Comparison of ENCODE assay signal across 17 cellular contexts in the genomic region with DNA sequence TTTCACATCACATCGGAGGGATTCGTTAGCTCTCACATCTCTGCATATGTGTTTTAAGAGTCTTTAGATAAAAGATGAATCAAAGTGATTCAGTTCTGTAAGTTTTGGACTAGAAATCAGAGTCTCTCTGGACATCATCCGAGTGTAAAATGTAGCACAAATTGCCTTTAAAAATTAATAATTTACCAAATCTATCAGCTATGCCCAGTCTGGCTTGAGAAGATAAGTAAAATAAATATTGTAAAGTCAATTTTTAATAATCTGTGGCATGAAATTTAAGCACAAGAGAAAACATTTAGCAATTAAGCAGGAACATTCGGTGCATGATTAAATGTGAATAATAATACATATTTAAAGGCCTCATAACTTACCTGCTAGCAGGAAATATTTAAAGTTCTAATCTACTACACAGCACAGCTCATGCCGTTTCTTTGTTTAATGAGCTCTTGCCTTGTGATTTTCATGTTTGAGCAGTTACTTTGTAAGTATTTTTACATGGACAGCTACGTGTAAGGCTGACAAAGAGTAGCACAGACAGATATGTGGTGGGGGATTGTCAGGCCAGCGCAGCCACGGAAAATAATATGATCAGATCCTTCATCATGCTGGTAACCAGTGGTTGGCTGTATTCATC.
DNase-seq lines count a peak whose midpoint lies in the region; ATAC-seq and TF ChIP-seq lines count a peak whose summit lies in the region.
"Had no signal": no experiment of that assay in that cellular context is flagged by ENCODE, and none has a peak within 500 bp of the region (broad histone marks: within the 10 kb centered on the region; RNA-seq: fewer than 3 reads in every experiment).

No MANE protein-coding gene starts in this region.

- ATAC-seq in natural killer cell (no peak), naive B cell (ENCODE audit: low read depth in 2 of 2) (no peak)
- ATAC-seq in natural killer cell treated with Interleukin-12 subunit alpha and Interleukin-12 subunit beta and Interleukin-15 and Interleukin-18, amount 100 ng/mL, for 72 hours = no peak

- no peaks in the 10 kb centered on the region for H3K36me3 Mint-ChIP-seq in natural killer cell
- H3K36me3 Mint-ChIP-seq in natural killer cell treated with Interleukin-12 subunit alpha and Interleukin-12 subunit beta and Interleukin-15 and Interleukin-18, amount 100 ng/mL, for 72 hours = no peaks in the 10 kb centered on the region
- no peaks in the 10 kb centered on the region for H3K36me3 Mint-ChIP-seq in brain
- peaks cover 0 to 3% of the 10 kb centered on the region in 2 donors for H3K36me3 Mint-ChIP-seq in naive B cell
- H3K36me3 Mint-ChIP-seq in type B pancreatic cell = no peaks in the 10 kb centered on the region
- H3K36me3 Mint-ChIP-seq: CD4-positive, CD25-positive, alpha-beta regulatory T cell had no signal

- DNase-seq in natural killer cell = no peak
- DNase-seq in natural killer cell treated with Interleukin-12 subunit alpha and Interleukin-12 subunit beta and Interleukin-15 and Interleukin-18, amount 100 ng/mL, for 72 hours (ENCODE audit: low spot score) = no peak
- no peak for DNase-seq in naive B cell
- no peak for DNase-seq in type B pancreatic cell (ENCODE audit: extremely low spot score, unreplicated experiment)
- no peak for DNase-seq in MM.1S
- no peak for DNase-seq in NCI-H345 treated with DMSO at 0.1 percent for 48 hours (lab: John Stamatoyannopoulos, UW; ENCODE audit: unreplicated experiment)
- no peak for DNase-seq in kidney tubule cell (ENCODE audit: low spot score)
- DNase-seq: activated B cell treated with CpG ODN at 0.5 μM for 24 hours; CD4-positive, CD25-positive, alpha-beta regulatory T cell; esophagus squamous epithelium; PC-3; right cardiac atrium; SIG-M5; stimulated activated naive CD8-positive, alpha-beta T cell treated with anti-CD3 and anti-CD28 coated beads, Interleukin-15, Interleukin-2, amounts not matched to agents 100 U/mL and 50 U/mL, for 24 hours had no signal

- no peak overlapping the region for H3K4me2 ChIP-seq in MM.1S (ENCODE audit: low read depth, low read length)

- no peaks in the 10 kb centered on the region; the same call in 1 of the 2 replicates for H3K27me3 ChIP-seq in MM.1S (replicated peaks; ENCODE audit: insufficient read depth, low read length)

- H3K27ac ChIP-seq in MM.1S (ENCODE audit: low read length) = no peak overlapping the region
- H3K27ac ChIP-seq: cardiac muscle cell had no signal

- H3K4me1 ChIP-seq in MM.1S (ENCODE audit: low read length) = no peaks in the 10 kb centered on the region

- no peak for TF ChIP-seq CTCF in natural killer cell (IDR thresholded peaks at IDR 0.05)
- TF ChIP-seq CTCF in brain (conservative IDR thresholded peaks at IDR 0.05) = no peak
- no peak for TF ChIP-seq CTCF in type B pancreatic cell (conservative IDR thresholded peaks at IDR 0.05)
- no peak for TF ChIP-seq CTCF in MM.1S (IDR thresholded peaks at IDR 0.05; ENCODE audit: low read length)

- H3K36me3 ChIP-seq in MM.1S (replicated peaks; ENCODE audit: insufficient read depth, low read length) = no peaks in the 10 kb centered on the region
- H3K36me3 ChIP-seq: cardiac muscle cell, esophagus squamous epithelium had no signal

- no peaks in the 10 kb centered on the region for H4K20me1 ChIP-seq in MM.1S (ENCODE audit: insufficient read depth, low read length)

- intact Hi-C loops in natural killer cell (cut with micrococcal nuclease) = loop anchor here (10.0 kb wide), 1 partner anchor 1625 kb away; no protein-coding TSS in a partner anchor

- H3K9me3 ChIP-seq in MM.1S (replicated peaks; ENCODE audit: insufficient read depth, low read length) = no peaks in the 10 kb centered on the region
- H3K9me3 ChIP-seq: esophagus squamous epithelium had no signal

- no peak overlapping the region for H2AFZ ChIP-seq in MM.1S (ENCODE audit: low read length)

- H3K4me3 Mint-ChIP-seq in natural killer cell = peak overlapping the region; percentile 57
- H3K4me3 Mint-ChIP-seq in natural killer cell treated with Interleukin-12 subunit alpha and Interleukin-12 subunit beta and Interleukin-15 and Interleukin-18, amount 100 ng/mL, for 72 hours = no peak overlapping the region
- H3K4me3 Mint-ChIP-seq in brain = peak overlapping the region; percentile 79 to 83 (median 82)
- H3K4me3 Mint-ChIP-seq in naive B cell = peak overlapping the region in 7 of 8 donors; percentile 8 to 88 (median 73)
- H3K4me3 Mint-ChIP-seq in type B pancreatic cell = peak overlapping the region; percentile 84

- no peak overlapping the region for H3K9ac ChIP-seq in MM.1S (ENCODE audit: low read length)

- H3K9me2 ChIP-seq in MM.1S (replicated peaks; ENCODE audit: insufficient read depth, low read length) = no peaks in the 10 kb centered on the region

- H3K4me1 Mint-ChIP-seq in natural killer cell = peaks cover 7 to 10% of the 10 kb centered on the region in 2 donors
- peaks cover 3 to 9% of the 10 kb centered on the region in 2 donors for H3K4me1 Mint-ChIP-seq in natural killer cell treated with Interleukin-12 subunit alpha and Interleukin-12 subunit beta and Interleukin-15 and Interleukin-18, amount 100 ng/mL, for 72 hours (ENCODE audit: low read depth in 2 of 2)
- peaks cover 37% of the 10 kb centered on the region for H3K4me1 Mint-ChIP-seq in brain
- peaks cover 36 to 52% (median 51%) of the 10 kb centered on the region in 3 donors for H3K4me1 Mint-ChIP-seq in naive B cell
- H3K4me1 Mint-ChIP-seq in type B pancreatic cell (ENCODE audit: unreplicated experiment) = peaks cover 18% of the 10 kb centered on the region

- H3K27me3 Mint-ChIP-seq in natural killer cell (ENCODE audit: low read depth in 2 of 2) (peaks cover 12 to 22% of the 10 kb centered on the region in 2 donors), brain (peaks cover 9% of the 10 kb centered on the region), naive B cell (peaks cover 5 to 11% (median 11%) of the 10 kb centered on the region in 3 donors), type B pancreatic cell (peaks cover 26% of the 10 kb centered on the region)
- peaks cover 21 to 27% of the 10 kb centered on the region in 2 donors for H3K27me3 Mint-ChIP-seq in natural killer cell treated with Interleukin-12 subunit alpha and Interleukin-12 subunit beta and Interleukin-15 and Interleukin-18, amount 100 ng/mL, for 72 hours

- H3K79me2 ChIP-seq in MM.1S (ENCODE audit: low read length) = no peaks in the 10 kb centered on the region

- H3F3A ChIP-seq in MM.1S (ENCODE audit: insufficient read depth, low read length) = no peaks in the 10 kb centered on the region

- no peak overlapping the region for H3K4me3 ChIP-seq in MM.1S (ENCODE audit: low read length)

- H3K27ac Mint-ChIP-seq in natural killer cell (no peak overlapping the region), brain (peak overlapping the region in 4 of 5 experiments; percentile 20 to 97 (median 76)), naive B cell (peak overlapping the region in 3 of 6 donors; percentile 81 to 88 (median 81)), type B pancreatic cell (peak overlapping the region; percentile 83)
- H3K27ac Mint-ChIP-seq in natural killer cell treated with Interleukin-12 subunit alpha and Interleukin-12 subunit beta and Interleukin-15 and Interleukin-18, amount 100 ng/mL, for 72 hours = no peak overlapping the region
- H3K27ac Mint-ChIP-seq: T-helper 1 cell treated with Interleukin-12 subunit alpha and Interleukin-12 subunit beta and Interleukin-4 antibody, amounts not matched to agents 30 μg/mL and 1 μg/mL, for 36 hours had no signal

- H3K9me3 Mint-ChIP-seq in natural killer cell (peaks cover 0 to under 1% of the 10 kb centered on the region in 2 donors), brain (peaks cover 0 to 2% (median 0%) of the 10 kb centered on the region in 5 experiments), naive B cell (peaks cover 0 to 6% (median 2%) of the 10 kb centered on the region in 7 donors), type B pancreatic cell (peaks cover 5% of the 10 kb centered on the region)
- H3K9me3 Mint-ChIP-seq in natural killer cell treated with Interleukin-12 subunit alpha and Interleukin-12 subunit beta and Interleukin-15 and Interleukin-18, amount 100 ng/mL, for 72 hours = no peaks in the 10 kb centered on the region
- H3K9me3 Mint-ChIP-seq: activated B cell treated with CpG ODN at 0.5 μM for 24 hours; T-helper 1 cell treated with Interleukin-12 subunit alpha and Interleukin-12 subunit beta and Interleukin-4 antibody, amounts not matched to agents 30 μg/mL and 1 μg/mL, for 36 hours had no signal

Comparison
In these comparisons a context has a peak if more than half of its experiments do, and no peak if none do; other contexts are left out.
1. H3K27ac Mint-ChIP-seq: peak in brain (4 of 5) and type B pancreatic cell (single experiment); none in natural killer cell (0 of 2) and natural killer cell treated with Interleukin-12 subunit alpha and Interleukin-12 subunit beta and Interleukin-15 and Interleukin-18, amount 100 ng/mL, for 72 hours (0 of 2).